ENCODE assay signal across 1 cellular context in genomic region chr9:106859957-106860715, GRCh38.
TF ChIP-seq lines count a peak whose summit lies in the region.

No MANE protein-coding gene starts in this region.

TF ChIP-seq in GM23338, 12 proteins besides CTCF, POLR2A, EP300 and RAD21 (continued from another document):
- peak; percentile 7 for TF ChIP-seq REST (IDR thresholded peaks at IDR 0.05; ENCODE audit: unreplicated experiment)
- peak; percentile 79 for TF ChIP-seq POLR2AphosphoS5 (IDR thresholded peaks at IDR 0.05; ENCODE audit: low read depth)
